In the genomic region with DNA sequence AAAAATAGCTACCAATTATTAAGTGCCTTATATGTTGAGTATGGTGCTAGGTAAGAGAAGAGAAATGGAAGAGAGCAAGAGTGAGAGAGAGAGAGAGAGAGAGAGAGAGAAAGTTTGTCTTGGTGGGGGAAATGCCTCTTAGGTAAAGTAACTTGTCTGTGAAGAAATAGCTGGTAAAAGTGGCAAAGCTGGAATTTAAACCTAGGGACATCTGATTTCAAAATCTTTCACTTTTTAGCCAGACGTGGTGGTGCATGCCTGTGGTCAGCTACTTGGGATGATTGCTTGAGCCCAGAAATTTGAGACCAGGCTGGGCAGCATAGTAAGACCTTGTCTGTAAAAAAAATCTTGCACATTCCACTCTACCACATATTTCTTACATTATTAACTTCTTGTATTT, we compare ENCODE assay signal across 1 cellular context.
TF ChIP-seq lines count a peak whose summit lies in the region.

No MANE protein-coding gene starts in this region.

TF ChIP-seq in SK-N-SH, 30 proteins besides CTCF, POLR2A, EP300 and RAD21 (continued from another document):
- TF ChIP-seq, protein P1, sequence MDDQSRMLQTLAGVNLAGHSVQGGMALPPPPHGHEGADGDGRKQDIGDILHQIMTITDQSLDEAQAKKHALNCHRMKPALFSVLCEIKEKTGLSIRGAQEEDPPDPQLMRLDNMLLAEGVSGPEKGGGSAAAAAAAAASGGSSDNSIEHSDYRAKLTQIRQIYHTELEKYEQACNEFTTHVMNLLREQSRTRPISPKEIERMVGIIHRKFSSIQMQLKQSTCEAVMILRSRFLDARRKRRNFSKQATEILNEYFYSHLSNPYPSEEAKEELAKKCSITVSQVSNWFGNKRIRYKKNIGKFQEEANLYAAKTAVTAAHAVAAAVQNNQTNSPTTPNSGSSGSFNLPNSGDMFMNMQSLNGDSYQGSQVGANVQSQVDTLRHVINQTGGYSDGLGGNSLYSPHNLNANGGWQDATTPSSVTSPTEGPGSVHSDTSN (IDR thresholded peaks at IDR 0.05) = peak; percentile 51; the same call in 1 of the 2 replicates
- no peak for TF ChIP-seq RFX5 (IDR thresholded peaks at IDR 0.05; ENCODE audit: low read length)
- no peak for TF ChIP-seq GABPA (IDR thresholded peaks at IDR 0.05; ENCODE audit: low read depth)
- TF ChIP-seq, protein P2, sequence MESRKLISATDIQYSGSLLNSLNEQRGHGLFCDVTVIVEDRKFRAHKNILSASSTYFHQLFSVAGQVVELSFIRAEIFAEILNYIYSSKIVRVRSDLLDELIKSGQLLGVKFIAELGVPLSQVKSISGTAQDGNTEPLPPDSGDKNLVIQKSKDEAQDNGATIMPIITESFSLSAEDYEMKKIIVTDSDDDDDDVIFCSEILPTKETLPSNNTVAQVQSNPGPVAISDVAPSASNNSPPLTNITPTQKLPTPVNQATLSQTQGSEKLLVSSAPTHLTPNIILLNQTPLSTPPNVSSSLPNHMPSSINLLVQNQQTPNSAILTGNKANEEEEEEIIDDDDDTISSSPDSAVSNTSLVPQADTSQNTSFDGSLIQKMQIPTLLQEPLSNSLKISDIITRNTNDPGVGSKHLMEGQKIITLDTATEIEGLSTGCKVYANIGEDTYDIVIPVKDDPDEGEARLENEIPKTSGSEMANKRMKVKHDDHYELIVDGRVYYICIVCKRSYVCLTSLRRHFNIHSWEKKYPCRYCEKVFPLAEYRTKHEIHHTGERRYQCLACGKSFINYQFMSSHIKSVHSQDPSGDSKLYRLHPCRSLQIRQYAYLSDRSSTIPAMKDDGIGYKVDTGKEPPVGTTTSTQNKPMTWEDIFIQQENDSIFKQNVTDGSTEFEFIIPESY (IDR thresholded peaks at IDR 0.05; ENCODE audit: borderline replicate concordance, low read depth) = no peak
- TF ChIP-seq, protein P3, sequence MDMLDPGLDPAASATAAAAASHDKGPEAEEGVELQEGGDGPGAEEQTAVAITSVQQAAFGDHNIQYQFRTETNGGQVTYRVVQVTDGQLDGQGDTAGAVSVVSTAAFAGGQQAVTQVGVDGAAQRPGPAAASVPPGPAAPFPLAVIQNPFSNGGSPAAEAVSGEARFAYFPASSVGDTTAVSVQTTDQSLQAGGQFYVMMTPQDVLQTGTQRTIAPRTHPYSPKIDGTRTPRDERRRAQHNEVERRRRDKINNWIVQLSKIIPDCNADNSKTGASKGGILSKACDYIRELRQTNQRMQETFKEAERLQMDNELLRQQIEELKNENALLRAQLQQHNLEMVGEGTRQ (IDR thresholded peaks at IDR 0.05; ENCODE audit: borderline replicate concordance, low read depth, low read length) = no peak
- TF ChIP-seq TCF12 (IDR thresholded peaks at IDR 0.05) = peak; percentile 57
- no peak for TF ChIP-seq NFIC (IDR thresholded peaks at IDR 0.05; ENCODE audit: borderline replicate concordance)
- TF ChIP-seq GATA2 (CRISPR knock-in tag; IDR thresholded peaks at IDR 0.05) = no peak
- 0 out of 2 replicates have a peak, but pooled peaks have one; percentile 13 for TF ChIP-seq FOXM1 (IDR thresholded peaks at IDR 0.05; ENCODE audit: low read depth)
TF ChIP-seq in SK-N-SH: peak in this region for 9.
